8 cellular contexts compared by ENCODE assay signal in the genomic region with DNA sequence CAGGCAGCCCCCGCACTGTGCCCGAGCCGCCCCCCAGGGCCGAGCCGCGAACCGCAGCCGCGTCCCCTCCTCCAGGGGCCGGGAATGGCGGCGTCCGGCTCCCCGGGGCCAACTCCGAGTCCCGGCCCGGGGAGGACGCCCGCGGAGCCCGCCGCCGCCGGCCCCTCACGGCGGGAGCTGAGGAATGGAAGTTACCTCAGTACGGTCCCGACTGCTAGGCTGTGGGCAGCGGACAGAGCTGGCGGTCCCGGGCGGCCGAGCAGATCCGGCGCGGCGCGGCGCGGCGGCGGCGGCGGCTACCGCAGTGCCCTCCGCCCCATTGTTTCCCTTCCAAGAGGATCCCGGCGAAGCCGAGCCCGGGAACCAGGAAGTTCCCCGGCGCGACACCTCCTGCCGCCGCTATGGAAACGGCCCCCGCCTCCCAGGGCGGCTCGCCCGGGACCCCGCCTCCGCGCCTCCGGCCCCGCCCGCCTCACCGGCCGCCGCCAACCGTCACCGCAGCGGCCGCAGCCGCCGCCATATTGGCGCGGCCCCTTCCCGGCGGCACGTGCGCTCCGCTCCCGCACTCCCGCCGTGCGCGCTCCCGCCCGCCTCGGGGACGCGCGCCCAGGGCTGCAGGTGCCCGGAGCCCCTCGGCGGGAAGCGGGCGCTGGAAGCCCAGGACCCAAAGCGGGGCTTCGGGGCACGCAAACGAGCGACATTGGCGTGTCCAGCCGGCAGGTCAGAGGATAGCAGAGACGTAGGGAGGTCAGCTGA. TPM values are rescaled to one million over a fixed set of nuclear protein-coding genes. Genes with fewer than 3 reads are reported as not detected.
A peak's percentile ranks its signal among the peaks of the same experiment; 100 is the strongest.
DNase-seq lines count a peak whose midpoint lies in the region; ATAC-seq and TF ChIP-seq lines count a peak whose summit lies in the region.

A gene (minus strand): TSS at position 403 of the 756 bp plus-strand sequence. CDS start 14,016 bp downstream, outside the sequence.

- TF ChIP-seq CTCF in lower leg skin (IDR thresholded peaks at IDR 0.05): no peak

- 0% methylated on average over 13 to 25 of the region's 106 CpGs for WGBS in lower leg skin, 2 donors

- peak; percentile 92 for DNase-seq in AG08395 (ENCODE audit: low spot score)
- peak; percentile 48 to 90 for DNase-seq in NCI-H446 (lab: John Stamatoyannopoulos, UW)
- peak; percentile 33 to 35 for DNase-seq in activated CD4-positive, alpha-beta T cell treated with anti-CD3 and anti-CD28 coated beads, Interleukin-2, amount 50 U/mL, for 4 hours
- peak; percentile 91 for DNase-seq in ecto neural progenitor cell (ENCODE audit: low spot score)
- DNase-seq in lower leg skin (ENCODE audit: low spot score in 2 of 2): peak; percentile 82 to 97
- peak; percentile 60 to 71 for DNase-seq in stimulated activated CD4-positive, alpha-beta T cell treated with anti-CD3 and anti-CD28 coated beads, Interleukin-4, amount 100 ng/mL, for 4 hours

- TF ChIP-seq POLR2A in GM18526 (IDR thresholded peaks at IDR 0.05; ENCODE audit: extremely low read depth, insufficient read length) (peak; percentile 74), lower leg skin (IDR thresholded peaks at IDR 0.05) (no peak)

- H3K4me3 ChIP-seq in lower leg skin (ENCODE audit: low read depth, poor library complexity, severe bottlenecking): peak within 1 kb of the TSS; percentile 92

- intact Hi-C loops in lower leg skin (cut with DNase I; ENCODE audit: low total_unique reads): no loop called here

- peak; percentile 50 for ATAC-seq in HG03097 (IDR thresholded peaks at IDR 0.05; ENCODE audit: low FRiP score, unreplicated experiment)

RNA-seq across cellular contexts. Expression of the gene that starts here (rescaled TPM):
- 10 to 100 TPM; 19.6 to 29.4 (median 25.2) TPM for total RNA-seq in lower leg skin

Comparison
In these comparisons a context has a peak if more than half of its experiments do, and no peak if none do; other contexts are left out.
1. Peak in every context shown above with its lines: DNase-seq, ATAC-seq and H3K4me3 ChIP-seq.
2. DNase-seq: peak in every context shown above with its lines; median percentile 92 in AG08395; 91 in ecto neural progenitor cell; 90 in lower leg skin; 69 in NCI-H446; 66 in stimulated activated CD4-positive, alpha-beta T cell treated with anti-CD3 and anti-CD28 coated beads, Interleukin-4, amount 100 ng/mL, for 4 hours; 34 in activated CD4-positive, alpha-beta T cell treated with anti-CD3 and anti-CD28 coated beads, Interleukin-2, amount 50 U/mL, for 4 hours.